29 cellular contexts compared by ENCODE assay signal in genomic region chr22:33467067-33467466, GRCh38.
"Had no signal": no experiment of that assay in that cellular context is flagged by ENCODE, and none has a peak within 500 bp of the region (broad histone marks: within the 10 kb centered on the region; RNA-seq: fewer than 3 reads in every experiment).

No MANE protein-coding gene starts in this region.

- DNase-seq: naive B cell; naive thymus-derived CD8-positive, alpha-beta T cell; nucleus accumbens; posterior cingulate gyrus; retina; right lobe of liver; sigmoid colon; small intestine; stimulated activated CD4-positive, alpha-beta T cell treated with anti-CD3 and anti-CD28 coated beads, Interleukin-15, amount 100 ng/mL, for 24 hours; stimulated activated CD4-positive, alpha-beta T cell treated with anti-CD3 and anti-CD28 coated beads, Interleukin-2, amount 100 ng/mL, for 24 hours; stimulated activated CD4-positive, alpha-beta T cell treated with anti-CD3 and anti-CD28 coated beads, Interleukin-2, amount 100 ng/mL, for 48 hours; stimulated activated CD4-positive, alpha-beta T cell treated with anti-CD3 and anti-CD28 coated beads, Interleukin-4, amount 100 ng/mL, for 24 hours; stimulated activated naive B cell treated with anti-CD40 and anti-IgM and Interleukin-4, amounts not matched to agents 10 μg/mL and 1 μg/mL and 100 μg/mL, for 72 hours; stimulated activated naive CD4-positive, alpha-beta T cell treated with Interleukin-2 at 50 U/mL for 16 hours; stomach; thyroid gland; trophoblast cell; upper lobe of left lung had no signal

- H3K27ac ChIP-seq: neutrophil, parathyroid adenoma, prostate gland, right lobe of liver, sigmoid colon, stomach, thoracic aorta, thyroid gland, tibial nerve, upper lobe of left lung, vagina had no signal

- H3K36me3 ChIP-seq: neutrophil, prostate gland, right lobe of liver, sigmoid colon, stomach, thoracic aorta, thyroid gland, tibial nerve, upper lobe of left lung, vagina had no signal

- H3K9me3 Mint-ChIP-seq: natural killer cell treated with Interleukin-12 subunit alpha and Interleukin-12 subunit beta and Interleukin-15 and Interleukin-18, amount 100 ng/mL, for 72 hours; neural crest cell had no signal

- H3K27me3 ChIP-seq: neutrophil, right lobe of liver, sigmoid colon, stomach, thyroid gland, tibial nerve, upper lobe of left lung, vagina had no signal

- H3K9me3 ChIP-seq: neutrophil, prostate gland, right lobe of liver, sigmoid colon, thoracic aorta, thyroid gland had no signal

- H3K27me3 Mint-ChIP-seq: naive B cell; natural killer cell treated with Interleukin-12 subunit alpha and Interleukin-12 subunit beta and Interleukin-15 and Interleukin-18, amount 100 ng/mL, for 72 hours; stimulated activated naive B cell treated with anti-CD40 and anti-IgM and Interleukin-4, amounts not matched to agents 10 μg/mL and 1 μg/mL and 100 μg/mL, for 72 hours; stimulated activated naive CD8-positive, alpha-beta T cell treated with anti-CD3 and anti-CD28 coated beads, Interleukin-15, Interleukin-2, amounts not matched to agents 100 ng/mL and 50 ng/mL, for 24 hours had no signal

- H3K4me3 ChIP-seq: prostate gland, right lobe of liver, sigmoid colon, stomach, thoracic aorta, thyroid gland, tibial nerve, upper lobe of left lung, vagina had no signal

- H2AFZ ChIP-seq: parathyroid adenoma had no signal

- H3K27ac Mint-ChIP-seq: naive thymus-derived CD8-positive, alpha-beta T cell; natural killer cell treated with Interleukin-12 subunit alpha and Interleukin-12 subunit beta and Interleukin-15 and Interleukin-18, amount 100 ng/mL, for 72 hours; stimulated activated effector memory CD8-positive, alpha-beta T cell treated with anti-CD3 and anti-CD28 coated beads, Interleukin-12 subunit alpha, Interleukin-12 subunit beta, amount 100 ng/mL, for 72 hours; stimulated activated naive B cell treated with anti-CD40 and anti-IgM and Interleukin-4, amounts not matched to agents 10 μg/mL and 1 μg/mL and 100 μg/mL, for 72 hours; stimulated activated naive CD8-positive, alpha-beta T cell treated with anti-CD3 and anti-CD28 coated beads, Interleukin-15, Interleukin-2, amounts not matched to agents 100 ng/mL and 50 ng/mL, for 24 hours had no signal

- H3K4me1 Mint-ChIP-seq: naive thymus-derived CD8-positive, alpha-beta T cell; stimulated activated effector memory CD8-positive, alpha-beta T cell treated with anti-CD3 and anti-CD28 coated beads, Interleukin-12 subunit alpha, Interleukin-12 subunit beta, amount 100 ng/mL, for 72 hours had no signal

- H3K36me3 Mint-ChIP-seq: naive thymus-derived CD8-positive, alpha-beta T cell; natural killer cell treated with Interleukin-12 subunit alpha and Interleukin-12 subunit beta and Interleukin-15 and Interleukin-18, amount 100 ng/mL, for 72 hours; stimulated activated effector memory CD8-positive, alpha-beta T cell treated with anti-CD3 and anti-CD28 coated beads, Interleukin-12 subunit alpha, Interleukin-12 subunit beta, amount 100 ng/mL, for 72 hours had no signal

- FAIRE-seq: small intestine, urothelium cell line had no signal

- ATAC-seq: naive thymus-derived CD8-positive, alpha-beta T cell; natural killer cell treated with Interleukin-12 subunit alpha and Interleukin-12 subunit beta and Interleukin-15 and Interleukin-18, amount 100 ng/mL, for 72 hours; stimulated activated effector memory CD8-positive, alpha-beta T cell treated with anti-CD3 and anti-CD28 coated beads, Interleukin-12 subunit alpha, Interleukin-12 subunit beta, amount 100 ng/mL, for 72 hours; stimulated activated naive B cell treated with anti-CD40 and anti-IgM and Interleukin-4, amounts not matched to agents 10 μg/mL and 1 μg/mL and 100 μg/mL, for 72 hours had no signal

- H3K4me1 ChIP-seq: parathyroid adenoma, prostate gland, right lobe of liver, thyroid gland had no signal

- H3K9ac ChIP-seq: parathyroid adenoma had no signal

- H3K4me3 Mint-ChIP-seq: naive B cell; naive thymus-derived CD8-positive, alpha-beta T cell; natural killer cell treated with Interleukin-12 subunit alpha and Interleukin-12 subunit beta and Interleukin-15 and Interleukin-18, amount 100 ng/mL, for 72 hours; neural crest cell; stimulated activated effector memory CD8-positive, alpha-beta T cell treated with anti-CD3 and anti-CD28 coated beads, Interleukin-12 subunit alpha, Interleukin-12 subunit beta, amount 100 ng/mL, for 72 hours; stimulated activated naive B cell treated with anti-CD40 and anti-IgM and Interleukin-4, amounts not matched to agents 10 μg/mL and 1 μg/mL and 100 μg/mL, for 72 hours; stimulated activated naive CD8-positive, alpha-beta T cell treated with anti-CD3 and anti-CD28 coated beads, Interleukin-15, Interleukin-2, amounts not matched to agents 100 ng/mL and 50 ng/mL, for 24 hours had no signal
